ENCODE assay signal across 26 cellular contexts in genomic region chr16:26051078-26051477, GRCh38.
"Had no signal": no experiment of that assay in that cellular context is flagged by ENCODE, and none has a peak within 500 bp of the region (broad histone marks: within the 10 kb centered on the region; RNA-seq: fewer than 3 reads in every experiment).

No MANE protein-coding gene starts in this region.

- H3K4me3 ChIP-seq: body of pancreas, cardiac muscle cell, left lung, lung, spleen, thoracic aorta, upper lobe of left lung had no signal

- ATAC-seq: activated CD8-positive, alpha-beta T cell treated with anti-CD3 and anti-CD28 coated beads for 36 hours; body of pancreas; left lung; naive thymus-derived CD4-positive, alpha-beta T cell; T-cell had no signal

- H3K36me3 Mint-ChIP-seq: activated naive CD4-positive, alpha-beta T cell treated with anti-CD3 and anti-CD28 coated beads, Interleukin-2, amount 50 U/mL, for 24 hours; immature natural killer cell; naive thymus-derived CD4-positive, alpha-beta T cell; T-cell had no signal

- H3K4me1 ChIP-seq: body of pancreas, left lung, spleen, upper lobe of left lung had no signal

- H3K9me3 ChIP-seq: body of pancreas, thoracic aorta, upper lobe of left lung had no signal

- DNase-seq: activated CD4-positive, alpha-beta T cell treated with anti-CD3 and anti-CD28 coated beads, Interleukin-2, amount 10 ng/mL, durations not matched to agents 7 days and 5 days; activated CD4-positive, CD25-positive, alpha-beta regulatory T cell treated with anti-CD3 and anti-CD28 coated beads, Interleukin-2, amount 50 U/mL, for 72 hours; activated CD8-positive, alpha-beta T cell treated with anti-CD3 and anti-CD28 coated beads for 36 hours; activated gamma-delta T cell treated with Interleukin-2 at 50 U/mL for 16 hours; anterior cingulate cortex; body of pancreas; cortex of kidney; erythroblast; foreskin fibroblast; immature natural killer cell; kidney glomerular epithelial cell; left lung; naive thymus-derived CD4-positive, alpha-beta T cell; spleen; stimulated activated CD4-positive, alpha-beta T cell treated with anti-CD3 and anti-CD28 coated beads, Interleukin-4, amount 100 ng/mL, for 1 hour; stimulated activated naive CD4-positive, alpha-beta T cell; T-cell; upper lobe of left lung had no signal

- H3K27me3 Mint-ChIP-seq: activated CD4-positive, alpha-beta T cell treated with anti-CD3 and anti-CD28 coated beads, Interleukin-2, amount 10 ng/mL, durations not matched to agents 7 days and 5 days had no signal

- H3K27me3 ChIP-seq: body of pancreas, cardiac muscle cell, spleen, upper lobe of left lung had no signal

- H3K36me3 ChIP-seq: cardiac muscle cell, left lung, spleen, thoracic aorta, upper lobe of left lung had no signal

- H3K4me1 Mint-ChIP-seq: activated CD4-positive, alpha-beta T cell treated with anti-CD3 and anti-CD28 coated beads, Interleukin-2, amount 10 ng/mL, durations not matched to agents 7 days and 5 days; activated naive CD4-positive, alpha-beta T cell treated with anti-CD3 and anti-CD28 coated beads, Interleukin-2, amount 50 U/mL, for 24 hours; immature natural killer cell; naive thymus-derived CD4-positive, alpha-beta T cell; T-cell had no signal

- H3K27ac Mint-ChIP-seq: activated CD4-positive, alpha-beta T cell treated with anti-CD3 and anti-CD28 coated beads, Interleukin-2, amount 10 ng/mL, durations not matched to agents 7 days and 5 days; activated CD8-positive, alpha-beta T cell treated with anti-CD3 and anti-CD28 coated beads for 36 hours; activated naive CD4-positive, alpha-beta T cell treated with anti-CD3 and anti-CD28 coated beads, Interleukin-2, amount 50 U/mL, for 24 hours; activated T-helper 1 cell treated with anti-CD3 and anti-CD28 coated beads, Interleukin-12 subunit alpha, Interleukin-12 subunit beta, Interleukin-2, Interleukin-4 antibody, amounts not matched to agents 30 ng/mL and 10 ng/mL and 1 ng/mL, durations not matched to agents 14 hours and 24 hours and 36 hours; immature natural killer cell; naive thymus-derived CD4-positive, alpha-beta T cell; progenitor cell of endocrine pancreas; T-cell; T-helper 2 cell treated with Interferon-gamma antibody and Interleukin-4, amounts not matched to agents 5 μg/mL and 100 μg/mL, for 36 hours had no signal

- H3K9me3 Mint-ChIP-seq: activated CD4-positive, alpha-beta T cell treated with anti-CD3 and anti-CD28 coated beads, Interleukin-2, amount 10 ng/mL, durations not matched to agents 7 days and 5 days; activated CD8-positive, alpha-beta T cell treated with anti-CD3 and anti-CD28 coated beads for 36 hours; activated T-helper 1 cell treated with anti-CD3 and anti-CD28 coated beads, Interleukin-12 subunit alpha, Interleukin-12 subunit beta, Interleukin-2, Interleukin-4 antibody, amounts not matched to agents 30 ng/mL and 10 ng/mL and 1 ng/mL, durations not matched to agents 14 hours and 24 hours and 36 hours; T-cell; T-helper 2 cell treated with Interferon-gamma antibody and Interleukin-4, amounts not matched to agents 5 μg/mL and 100 μg/mL, for 36 hours had no signal

- H3K4me3 Mint-ChIP-seq: activated CD4-positive, alpha-beta T cell treated with anti-CD3 and anti-CD28 coated beads, Interleukin-2, amount 10 ng/mL, durations not matched to agents 7 days and 5 days; activated CD8-positive, alpha-beta T cell treated with anti-CD3 and anti-CD28 coated beads for 36 hours; activated naive CD4-positive, alpha-beta T cell treated with anti-CD3 and anti-CD28 coated beads, Interleukin-2, amount 50 U/mL, for 24 hours; activated T-helper 1 cell treated with anti-CD3 and anti-CD28 coated beads, Interleukin-12 subunit alpha, Interleukin-12 subunit beta, Interleukin-2, Interleukin-4 antibody, amounts not matched to agents 30 ng/mL and 10 ng/mL and 1 ng/mL, durations not matched to agents 14 hours and 24 hours and 36 hours; immature natural killer cell; naive thymus-derived CD4-positive, alpha-beta T cell; T-cell; T-helper 2 cell treated with Interferon-gamma antibody and Interleukin-4, amounts not matched to agents 5 μg/mL and 100 μg/mL, for 36 hours had no signal

- H3K27ac ChIP-seq: body of pancreas, cardiac muscle cell, left lung, spleen, thoracic aorta, upper lobe of left lung, VCaP had no signal
